Comparison of ENCODE assay signal across 16 cellular contexts in genomic region chr4:119788334-119789266, GRCh38.
DNase-seq lines count a peak whose midpoint lies in the region; ATAC-seq and TF ChIP-seq lines count a peak whose summit lies in the region.
"Had no signal": no experiment of that assay in that cellular context is flagged by ENCODE, and none has a peak within 500 bp of the region (broad histone marks: within the 10 kb centered on the region; RNA-seq: fewer than 3 reads in every experiment).

No MANE protein-coding gene starts in this region.

- no peak overlapping the region for H3K23ac ChIP-seq in IMR-90 (ENCODE audit: low read depth, low read length)

- peak overlapping the region; percentile 2; the same call in 1 of the 2 replicates for H4K5ac ChIP-seq in IMR-90 (ENCODE audit: low read depth, low read length)

- H3K9ac ChIP-seq in IMR-90 (ENCODE audit: low read depth, low read length) = no peak overlapping the region

- no TSS peak for BruUV-seq in IMR-90 (replicated peaks; lab: Mats Ljungman, UMichigan)

- ATAC-seq in IMR-90 (ENCODE audit: low read depth) = no peak; the same call in 1 of the 2 replicates
- ATAC-seq: SK-N-SH treated with all-trans-retinoic acid at 6 μM for 48 hours had no signal

- H3K36me3 ChIP-seq in IMR-90 (ENCODE audit: control insufficient read depth, insufficient read depth, low read length) = no peaks in the 10 kb centered on the region

- H3K9me3 ChIP-seq in IMR-90 (ENCODE audit: control insufficient read depth, insufficient read depth, low read length) = peaks cover 6% of the 10 kb centered on the region

- H2BK15ac ChIP-seq in IMR-90 (ENCODE audit: low read depth, low read length) = 0 out of 3 replicates have a peak overlapping the region, but pooled peaks have one; percentile 7

- peak overlapping the region; percentile 69; the same call in 1 of the 2 replicates for H3K18ac ChIP-seq in IMR-90 (ENCODE audit: low read depth, low read length)

- H3K9me1 ChIP-seq in IMR-90 (ENCODE audit: insufficient read depth, low read length) = no peaks in the 10 kb centered on the region

- H2BK120ac ChIP-seq in IMR-90 (ENCODE audit: low read depth, low read length) = peak overlapping the region; percentile 47; the same call in 1 of the 2 replicates

- in situ Hi-C loops in IMR-90 (cut with MboI; ENCODE audit: low sequenced_read_pairs) = no loop called here

- dilution Hi-C loops in IMR-90 (cut with HindIII; ENCODE audit: low sequenced_read_pairs, unreplicated experiment) = no loop called here

- no peak overlapping the region for H3K56ac ChIP-seq in IMR-90 (ENCODE audit: extremely low read depth, insufficient read depth, low read length)

- no peaks in the 10 kb centered on the region for H3K27me3 ChIP-seq in IMR-90 (ENCODE audit: control insufficient read depth, insufficient read depth, low read length)

- H3K14ac ChIP-seq in IMR-90 (replicated peaks; ENCODE audit: low read depth, low read length) = peak overlapping the region; percentile 0

- H2AK5ac ChIP-seq in IMR-90 (ENCODE audit: low read depth, low read length) = 0 out of 2 replicates have a peak overlapping the region, but pooled peaks have one; percentile 4

- no peak overlapping the region for H3K27ac ChIP-seq in IMR-90 (ENCODE audit: insufficient read depth, low read length)

- no peak overlapping the region for H2AK9ac ChIP-seq in IMR-90 (replicated peaks; ENCODE audit: low read depth, low read length, poor library complexity)

- CTCF ChIA-PET in IMR-90 (lab: Yijun Ruan, JAX) = no interaction called here

- DNase-seq in IMR-90 (no peak), RPMI8226 (peak; percentile 22), iPS DF 4.7 (ENCODE audit: extremely low read depth, low spot score) (peak; percentile 38), OCI-M2 (lab: John Stamatoyannopoulos, UW; ENCODE audit: unreplicated experiment) (no peak), nucleus accumbens (lab: John Stamatoyannopoulos, UW) (no peak)
- no peak for DNase-seq in stimulated activated CD4-positive, alpha-beta T cell treated with anti-CD3 and anti-CD28 coated beads, Interleukin-2, amount 100 ng/mL, for 48 hours
- no peak for DNase-seq in stimulated activated CD4-positive, alpha-beta T cell treated with anti-CD3 and anti-CD28 coated beads, Interleukin-12 subunit alpha, Interleukin-12 subunit beta, amount 100 ng/mL, for 4 hours
- DNase-seq: C1 segment of cervical spinal cord; CD8-positive, alpha-beta memory T cell; NCI-H1048; NCI-H1436; NCI-H2029; NCI-H345; NCI-H524 treated with DMSO at 0.1 percent for 48 hours; SHP77 treated with DMSO at 0.1 percent for 48 hours had no signal

- H2AFZ ChIP-seq in IMR-90 (replicated peaks; ENCODE audit: low read length, poor library complexity) = no peak overlapping the region

- H3K4me1 ChIP-seq in IMR-90 (ENCODE audit: control insufficient read depth, insufficient read depth, low read length) = no peaks in the 10 kb centered on the region; the same call in 1 of the 2 replicates

- TF ChIP-seq RAD21 in IMR-90 (IDR thresholded peaks at IDR 0.05; ENCODE audit: low read length) = no peak

- no peak overlapping the region for H4K91ac ChIP-seq in IMR-90 (ENCODE audit: insufficient read depth, low read depth, low read length)

- H2BK20ac ChIP-seq in IMR-90 (ENCODE audit: low read depth, low read length) = no peak overlapping the region

- H3K4me2 ChIP-seq in IMR-90 (ENCODE audit: low read depth, low read length) = no peak overlapping the region; the same call in 1 of the 2 replicates

- H3K4me3 ChIP-seq in IMR-90 (ENCODE audit: insufficient read depth, low read depth, low read length) = no peak overlapping the region

- no peaks in the 10 kb centered on the region for H3K79me1 ChIP-seq in IMR-90 (ENCODE audit: low read depth in 1 of 2, low read length in 2 of 2)

- TF ChIP-seq CTCF in IMR-90 (conservative IDR thresholded peaks at IDR 0.05; ENCODE audit: low read depth, low read length) = no peak

- POLR2A ChIA-PET in IMR-90 (lab: Charles Lee; ENCODE audit: unreplicated experiment) = no interaction called here

- intact Hi-C loops in IMR-90 (cut with micrococcal nuclease) = loop anchor here (5.0 kb wide), 1 partner anchor 34 kb away; no protein-coding TSS in a partner anchor

- no peak for TF ChIP-seq POLR2A in IMR-90 (IDR thresholded peaks at IDR 0.05; ENCODE audit: low read depth, low read length)

- H4K8ac ChIP-seq in IMR-90 (ENCODE audit: low read depth in 2 of 2, low read length in 2 of 2) = no peak overlapping the region

- no peak overlapping the region for H3K4ac ChIP-seq in IMR-90 (ENCODE audit: low read depth, low read length)

- no peaks in the 10 kb centered on the region for H4K20me1 ChIP-seq in IMR-90 (ENCODE audit: insufficient read depth, low read length)

- WGBS in IMR-90 (ENCODE audit: extremely low coverage in 2 of 2, insufficient read length in 1 of 2), 2 experiments = no CpG with 5 or more reads among the region's 1 CpG

- no peak overlapping the region for H2BK5ac ChIP-seq in IMR-90 (ENCODE audit: low read depth, low read length, poor library complexity, severe bottlenecking)

TF ChIP-seq in IMR-90, 13 proteins besides CTCF, POLR2A, EP300 and RAD21:
- TF ChIP-seq MAZ (IDR thresholded peaks at IDR 0.05; ENCODE audit: borderline replicate concordance, low read depth, low read length) = no peak
- TF ChIP-seq BHLHE40 (IDR thresholded peaks at IDR 0.05; ENCODE audit: low read depth, low read length) = no peak
- TF ChIP-seq ELK1 (IDR thresholded peaks at IDR 0.05; ENCODE audit: borderline replicate concordance, low read depth, low read length) = no peak
- no peak for TF ChIP-seq RCOR1 (IDR thresholded peaks at IDR 0.05; ENCODE audit: insufficient replicate concordance, low read length)
- TF ChIP-seq CEBPB (IDR thresholded peaks at IDR 0.05; ENCODE audit: low read depth, low read length) = no peak
- no peak for TF ChIP-seq RFX5 (IDR thresholded peaks at IDR 0.05; ENCODE audit: low read depth, low read length)

Comparison
In these comparisons a context has a peak if more than half of its experiments do, and no peak if none do; other contexts are left out.
1. DNase-seq: peak in RPMI8226 (single experiment) and iPS DF 4.7 (single experiment); none in IMR-90 (single experiment), OCI-M2 (single experiment), stimulated activated CD4-positive, alpha-beta T cell treated with anti-CD3 and anti-CD28 coated beads, Interleukin-2, amount 100 ng/mL, for 48 hours (0 of 2), stimulated activated CD4-positive, alpha-beta T cell treated with anti-CD3 and anti-CD28 coated beads, Interleukin-12 subunit alpha, Interleukin-12 subunit beta, amount 100 ng/mL, for 4 hours (single experiment) and nucleus accumbens (0 of 56).